In genomic region chr1:109619405-109619654, GRCh38 we compare ENCODE assay signal across 8 cellular contexts. TPM values are rescaled to one million over a fixed set of nuclear protein-coding genes. Genes with fewer than 3 reads are reported as not detected.
A peak's percentile ranks its signal among the peaks of the same experiment; 100 is the strongest.
DNase-seq lines count a peak whose midpoint lies in the region; ATAC-seq, FAIRE-seq and TF ChIP-seq lines count a peak whose summit lies in the region.

GNAT2 (minus strand) TSS chr1:109619616; CDS start chr1:109612870, 6,746 bp downstream.

- DNase-seq in A549 (ENCODE audit: low read depth in 1 of 2, low spot score in 1 of 2): no peak
- no peak for DNase-seq in cardiac fibroblast (ENCODE audit: low read depth in 2 of 2)
- no peak for DNase-seq in effector CD8-positive, alpha-beta T cell (lab: John Stamatoyannopoulos, UW)
- DNase-seq in occipital lobe (lab: John Stamatoyannopoulos, UW): no peak

- TF ChIP-seq POLR2A in A549 (IDR thresholded peaks at IDR 0.05; ENCODE audit: low read length): no peak

- peak within 1 kb of the TSS; percentile 67 for H3K9ac ChIP-seq in HUES48 (ENCODE audit: low read depth, low read length)
- H3K9ac ChIP-seq in mucosa of stomach (ENCODE audit: low read length): peak within 1 kb of the TSS; percentile 72

- H3K9me3 ChIP-seq in A549 (no peaks in the 10 kb centered on the region), HUES48 (ENCODE audit: control insufficient read depth, insufficient read depth, low read length) (no peaks in the 10 kb centered on the region), mucosa of stomach (ENCODE audit: control insufficient read depth, low read length) (no peaks in the 10 kb centered on the region)

- TF ChIP-seq EP300 in A549 (IDR thresholded peaks at IDR 0.05): no peak

- TF ChIP-seq RAD21 in A549 (conservative IDR thresholded peaks at IDR 0.05 in 1 of 2, IDR thresholded peaks at IDR 0.05 in 1 of 2): no peak

- H3K4me3 ChIP-seq in A549 (peak within 1 kb of the TSS; percentile 90), HUES48 (ENCODE audit: low read depth, low read length) (peak within 1 kb of the TSS; percentile 85), cardiac fibroblast (replicated peaks in 1 of 2; ENCODE audit: low read depth in 2 of 2, low read length in 2 of 2) (peak within 1 kb of the TSS; percentile 73 to 89), mucosa of stomach (ENCODE audit: low read length) (peak within 1 kb of the TSS; percentile 60)

- ATAC-seq in A549 (no peak), GM21529 (IDR thresholded peaks at IDR 0.05; ENCODE audit: unreplicated experiment) (no peak), HG02884 (IDR thresholded peaks at IDR 0.05; ENCODE audit: unreplicated experiment) (no peak)

- H3K27me3 ChIP-seq in HUES48 (ENCODE audit: control insufficient read depth, insufficient read depth, low read length) (no peaks in the 10 kb centered on the region), mucosa of stomach (ENCODE audit: control insufficient read depth, insufficient read depth, low read length) (no peaks in the 10 kb centered on the region)

- CTCF ChIA-PET in A549 (lab: Yijun Ruan, JAX): interaction anchor here (0.6 to 1.1 kb wide), 3 partner anchors 14 to 21 kb away, joined by 3 to 4 read pairs (median 3); no protein-coding TSS in a partner anchor

- WGBS in A549 (ENCODE audit: missing lambda C conversion rate): 0% methylated on average over 6 of the region's 6 CpGs

- POLR2A ChIA-PET in A549 (lab: Yijun Ruan, JAX): interaction anchor here (2.2 kb wide), 1 partner anchor 71 kb away, joined by 27 read pairs; the partner anchor contains the start of gene GNAI3

- H3K4me2 ChIP-seq in A549: peak within 1 kb of the TSS; percentile 89

- TF ChIP-seq CTCF in A549 (IDR thresholded peaks at IDR 0.05) (no peak), cardiac fibroblast (IDR thresholded peaks at IDR 0.05; ENCODE audit: low read depth, low read length) (no peak)

- peak within 1 kb of the TSS; percentile 93 to 98 for H3K27ac ChIP-seq in A549
- H3K27ac ChIP-seq in HUES48 (ENCODE audit: low read depth, low read length): peak within 1 kb of the TSS; percentile 72

- H3K4me1 ChIP-seq in A549 (peaks cover 31% of the 10 kb centered on the region), HUES48 (ENCODE audit: control insufficient read depth, insufficient read depth, low read length) (peaks cover 26% of the 10 kb centered on the region), mucosa of stomach (ENCODE audit: control insufficient read depth, insufficient read depth, low read length) (peaks cover 45% of the 10 kb centered on the region)

- H3K36me3 ChIP-seq in HUES48 (ENCODE audit: control insufficient read depth, insufficient read depth, low read length): no peaks in the 10 kb centered on the region
- no peaks in the 10 kb centered on the region for H3K36me3 ChIP-seq in mucosa of stomach (ENCODE audit: control insufficient read depth, insufficient read depth, low read length)

- no peak for FAIRE-seq in A549 (lab: Jason Lieb, UNC)

TF ChIP-seq in A549, 52 proteins besides CTCF, POLR2A, EP300 and RAD21:
- TF ChIP-seq E2F6 (IDR thresholded peaks at IDR 0.05; ENCODE audit: borderline replicate concordance, low read depth) (no peak), EHMT2 (IDR thresholded peaks at IDR 0.05; ENCODE audit: low read depth) (no peak), MAZ (IDR thresholded peaks at IDR 0.05; ENCODE audit: borderline replicate concordance, low read depth, low read length) (no peak), EHF (CRISPR knock-in tag; IDR thresholded peaks at IDR 0.05) (no peak), PBX3 (IDR thresholded peaks at IDR 0.05) (no peak), FOSB (CRISPR knock-in tag; IDR thresholded peaks at IDR 0.05) (no peak), FOSL2 (IDR thresholded peaks at IDR 0.05) (no peak), FOSL2 (CRISPR knock-in tag; IDR thresholded peaks at IDR 0.05) (no peak), BCL3 (IDR thresholded peaks at IDR 0.05) (0 out of 3 replicates have a peak, but pooled peaks have one; percentile 27), HEYL (CRISPR knock-in tag; IDR thresholded peaks at IDR 0.05) (no peak)

RNA-seq across cellular contexts. Expression of gene GNAT2, which starts in this region (rescaled TPM):
- polyA plus RNA-seq in A549 (2011; rRNA removed): 0.16 and 0.20 TPM in 2 replicates
- polyA plus RNA-seq in A549 (2012; cell fraction: cytosol; rRNA removed): 0.09 and 0.13 TPM in 2 replicates
- not detected in 2 replicates for polyA plus RNA-seq in A549 (2012; cell fraction: nucleus; rRNA removed)
- polyA plus RNA-seq in A549 (2017; fragmentation: RNase III; extraction: RNeasy Plus Mini Kit Qiagen cat#74134 plus additional on column Dnase treatment): 0.25 TPM in 1 of 3 replicates, not detected in the others
- 0.29 and 0.74 TPM in 2 replicates for polyA minus RNA-seq in A549 (2011; rRNA and poly(A)+ RNA removed)
- not detected for total RNA-seq in occipital lobe
